Comparison of ENCODE assay signal across 10 cellular contexts in the genomic region with DNA sequence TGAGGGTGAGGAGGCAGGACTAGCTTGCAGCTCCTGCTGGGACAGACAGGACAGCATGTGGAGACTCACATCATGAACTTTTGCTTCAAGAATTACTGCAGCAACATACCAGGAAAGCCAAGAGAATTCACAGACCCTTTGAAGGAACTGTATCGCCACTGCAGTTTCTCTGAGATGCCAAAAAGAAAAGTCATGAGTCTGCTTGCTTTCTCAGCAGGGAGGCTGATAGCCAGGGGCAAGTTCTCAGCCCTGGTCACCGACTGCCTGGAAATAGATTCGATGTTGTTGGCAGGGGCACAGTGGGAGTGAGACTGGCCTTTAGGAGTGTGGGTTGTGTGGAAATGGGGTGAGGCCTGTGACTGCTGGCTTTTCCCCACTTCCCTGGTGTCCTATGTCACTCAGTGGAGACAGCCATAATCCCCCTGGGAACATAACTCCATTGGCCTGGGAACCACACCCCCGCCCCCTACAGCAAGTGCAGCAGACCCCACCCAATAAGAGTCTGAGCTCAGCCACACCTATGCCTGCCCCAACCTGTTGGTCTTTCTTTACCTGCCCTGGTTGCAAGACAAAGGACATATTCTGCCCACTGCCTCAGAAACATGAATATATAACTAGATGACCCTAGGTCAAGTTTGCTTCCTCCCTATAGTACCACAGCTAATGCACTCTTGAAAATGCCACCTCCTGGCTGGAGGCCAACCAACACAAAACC. TPM values are rescaled to one million over a fixed set of nuclear protein-coding genes. Genes with fewer than 3 reads are reported as not detected.
DNase-seq lines count a peak whose midpoint lies in the region; ATAC-seq and TF ChIP-seq lines count a peak whose summit lies in the region.
"Had no signal": no experiment of that assay in that cellular context is flagged by ENCODE, and none has a peak within 500 bp of the region (broad histone marks: within the 10 kb centered on the region; RNA-seq: fewer than 3 reads in every experiment).

No MANE protein-coding gene starts in this region.

- no peak overlapping the region for H3K4me3 ChIP-seq in DND-41 (ENCODE audit: low read depth in 1 of 2, low read length in 2 of 2)
- H3K4me3 ChIP-seq in MG63, result no peak overlapping the region
- H3K4me3 ChIP-seq: body of pancreas had no signal

- TF ChIP-seq CTCF in DND-41 (IDR thresholded peaks at IDR 0.05; ENCODE audit: borderline replicate concordance, extremely low read depth, low read length, poor library complexity, severe bottlenecking), result no peak

- no peak overlapping the region for H3K9ac ChIP-seq in DND-41 (ENCODE audit: low read depth, low read length)

- POLR2A ChIA-PET in naive thymus-derived CD8-positive, alpha-beta T cell (lab: Charles Lee), result interaction anchor here (0.7 kb wide), 1 partner anchor 406 kb away, joined by 3 read pairs; no protein-coding TSS in a partner anchor

- peaks cover 36% of the 10 kb centered on the region for H3K4me1 ChIP-seq in DND-41 (ENCODE audit: insufficient read depth, low read length)

- peaks cover 32% of the 10 kb centered on the region for H3K79me2 ChIP-seq in DND-41 (ENCODE audit: insufficient read depth, low read length)

- no peak overlapping the region for H3K27ac ChIP-seq in DND-41 (ENCODE audit: low read length)
- H3K27ac ChIP-seq: body of pancreas had no signal

- H4K20me1 ChIP-seq in DND-41 (ENCODE audit: insufficient read depth, low read length), result no peaks in the 10 kb centered on the region

- no peaks in the 10 kb centered on the region for H3K9me3 ChIP-seq in DND-41 (ENCODE audit: insufficient read depth, low read length, severe bottlenecking)
- H3K9me3 ChIP-seq in MG63, result no peaks in the 10 kb centered on the region
- H3K9me3 ChIP-seq: body of pancreas had no signal

- peaks cover 0 to 2% (median 0%) of the 10 kb centered on the region in 5 donors for H3K27me3 Mint-ChIP-seq in naive thymus-derived CD8-positive, alpha-beta T cell
- H3K27me3 Mint-ChIP-seq in activated T-helper 17 cell treated with anti-CD3 and anti-CD28 coated beads, Interleukin-2, amount 50 U/mL, for 72 hours, result no peaks in the 10 kb centered on the region

- no peak overlapping the region for H3K4me2 ChIP-seq in DND-41 (ENCODE audit: insufficient read depth, low read length)

- no peaks in the 10 kb centered on the region for H3K27me3 ChIP-seq in DND-41 (ENCODE audit: insufficient read depth, low read length, poor library complexity)
- H3K27me3 ChIP-seq in MG63, result no peaks in the 10 kb centered on the region
- H3K27me3 ChIP-seq: body of pancreas had no signal

- peak overlapping the region in 3 of 10 donors; percentile 2 to 34 (median 29) for H3K4me3 Mint-ChIP-seq in naive thymus-derived CD8-positive, alpha-beta T cell
- no peak overlapping the region for H3K4me3 Mint-ChIP-seq in activated T-helper 17 cell treated with anti-CD3 and anti-CD28 coated beads, Interleukin-2, amount 50 U/mL, for 72 hours

- H3K9me3 Mint-ChIP-seq in naive thymus-derived CD8-positive, alpha-beta T cell, result peaks cover 8 to 40% (median 29%) of the 10 kb centered on the region in 9 donors
- peaks cover 15% of the 10 kb centered on the region for H3K9me3 Mint-ChIP-seq in activated T-helper 17 cell treated with anti-CD3 and anti-CD28 coated beads, Interleukin-2, amount 50 U/mL, for 72 hours

- ATAC-seq in DND-41 (ENCODE audit: insufficient read depth, low read depth), result no peak
- ATAC-seq in naive thymus-derived CD8-positive, alpha-beta T cell, result no peak
- ATAC-seq in activated T-helper 17 cell treated with anti-CD3 and anti-CD28 coated beads, Interleukin-2, amount 50 U/mL, for 72 hours (replicated peaks), result no peak
- ATAC-seq: body of pancreas had no signal

- peak overlapping the region in 7 of 10 donors; percentile 61 to 96 (median 82) for H3K27ac Mint-ChIP-seq in naive thymus-derived CD8-positive, alpha-beta T cell
- H3K27ac Mint-ChIP-seq in activated T-helper 17 cell treated with anti-CD3 and anti-CD28 coated beads, Interleukin-2, amount 50 U/mL, for 72 hours, result no peak overlapping the region

- DNase-seq in DND-41 (no peak), MG63 (peak; percentile 61), brain pericyte (ENCODE audit: low read depth, low spot score) (peak; percentile 25), NCI-H187 (lab: John Stamatoyannopoulos, UW) (no peak), cerebellar nuclear complex (lab: John Stamatoyannopoulos, UW) (no peak)
- no peak for DNase-seq in naive thymus-derived CD8-positive, alpha-beta T cell
- no peak for DNase-seq in NK-92 treated with Interleukin-12 subunit alpha and Interleukin-12 subunit beta, amount 100 ng/mL, for 24 hours (lab: John Stamatoyannopoulos, UW)
- DNase-seq: body of pancreas, NCI-H524 treated with DMSO at 0.1 percent for 48 hours had no signal

- H2AFZ ChIP-seq in DND-41 (ENCODE audit: low read depth, low read length), result peak overlapping the region; percentile 55

- peaks cover 7% of the 10 kb centered on the region for H3K36me3 ChIP-seq in DND-41 (ENCODE audit: insufficient read depth, low read length)
- H3K36me3 ChIP-seq in MG63, result peaks cover 1% of the 10 kb centered on the region; the same call in 1 of the 2 replicates

- H3K36me3 Mint-ChIP-seq in naive thymus-derived CD8-positive, alpha-beta T cell, result peaks cover 17 to 49% (median 47%) of the 10 kb centered on the region in 3 donors
- peaks cover 24% of the 10 kb centered on the region for H3K36me3 Mint-ChIP-seq in activated T-helper 17 cell treated with anti-CD3 and anti-CD28 coated beads, Interleukin-2, amount 50 U/mL, for 72 hours (ENCODE audit: low read depth)

- peaks cover 11 to 41% (median 39%) of the 10 kb centered on the region in 4 donors for H3K4me1 Mint-ChIP-seq in naive thymus-derived CD8-positive, alpha-beta T cell
- H3K4me1 Mint-ChIP-seq in activated T-helper 17 cell treated with anti-CD3 and anti-CD28 coated beads, Interleukin-2, amount 50 U/mL, for 72 hours, result peaks cover 23% of the 10 kb centered on the region

RNA-seq across cellular contexts. Expression of a gene that starts 1.6 kb away (rescaled TPM):
- total RNA-seq in MG63 (2014; rRNA removed; shearing (Covaris generic); ENCODE audit: low replicate concordance), result 3.8 and 14.6 TPM in 2 replicates
- 10 to 100 TPM; 46.8 to 49.9 TPM for total RNA-seq in naive thymus-derived CD8-positive, alpha-beta T cell
- 10 to 100 TPM; 21.7 to 28.3 (median 22.7) TPM for polyA plus RNA-seq in naive thymus-derived CD8-positive, alpha-beta T cell
- total RNA-seq in activated T-helper 17 cell treated with anti-CD3 and anti-CD28 coated beads, Interleukin-2, amount 50 U/mL, for 72 hours, result 10 to 100 TPM; 23.1 to 35.7 TPM

RNA-seq across cellular contexts. Expression of a gene that starts 28.8 kb away (rescaled TPM):
- total RNA-seq in MG63 (2014; rRNA removed; shearing (Covaris generic); ENCODE audit: low replicate concordance), result 3.8 and 28.8 TPM in 2 replicates
- 10 to 100 TPM; 27.6 to 28.8 TPM for total RNA-seq in naive thymus-derived CD8-positive, alpha-beta T cell
- 10 to 100 TPM; 29.3 to 43.1 (median 32.4) TPM for polyA plus RNA-seq in naive thymus-derived CD8-positive, alpha-beta T cell
- total RNA-seq in activated T-helper 17 cell treated with anti-CD3 and anti-CD28 coated beads, Interleukin-2, amount 50 U/mL, for 72 hours, result 10 to 100 TPM; 23.9 to 28.1 TPM

Comparison
In these comparisons a context has a peak if more than half of its experiments do, and no peak if none do; other contexts are left out.
1. DNase-seq: peak in MG63 (single experiment) and brain pericyte (single experiment); none in DND-41 (single experiment), naive thymus-derived CD8-positive, alpha-beta T cell (0 of 10), NCI-H187 (0 of 2), cerebellar nuclear complex (0 of 2) and NK-92 treated with Interleukin-12 subunit alpha and Interleukin-12 subunit beta, amount 100 ng/mL, for 24 hours (single experiment).